ENCODE assay signal across 18 cellular contexts in the genomic region with DNA sequence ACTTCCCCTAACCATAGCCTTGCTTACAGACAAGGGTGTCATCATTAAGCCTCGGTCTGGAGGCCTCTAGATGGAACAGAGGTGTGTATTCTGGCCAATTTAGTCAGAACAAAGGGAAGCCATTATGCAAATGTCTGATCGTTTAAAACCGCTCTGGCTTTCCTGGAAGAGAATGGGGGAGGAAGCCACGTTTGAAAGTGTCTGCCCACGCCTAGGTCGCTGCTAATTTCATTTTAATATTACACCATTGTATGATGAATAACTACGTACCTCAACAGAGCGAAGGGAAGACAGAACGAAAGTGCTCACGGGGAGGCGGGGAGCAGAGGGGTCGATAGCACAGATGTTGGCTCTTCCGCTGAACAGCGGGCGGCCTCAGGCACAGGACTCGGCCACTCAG. TPM values are rescaled to one million over a fixed set of nuclear protein-coding genes. Genes with fewer than 3 reads are reported as not detected.
A peak's percentile ranks its signal among the peaks of the same experiment; 100 is the strongest.
DNase-seq lines count a peak whose midpoint lies in the region; ATAC-seq, FAIRE-seq and TF ChIP-seq lines count a peak whose summit lies in the region.
"Had no signal": no experiment of that assay in that cellular context is flagged by ENCODE, and none has a peak within 500 bp of the region (broad histone marks: within the 10 kb centered on the region; RNA-seq: fewer than 3 reads in every experiment).

No MANE protein-coding gene starts in this region.

- no peak overlapping the region for H3K18ac ChIP-seq in IMR-90 (ENCODE audit: low read depth, low read length)

- no peaks in the 10 kb centered on the region for H3K79me1 ChIP-seq in IMR-90 (ENCODE audit: low read depth in 1 of 2, low read length in 2 of 2)

- H3K27ac ChIP-seq in IMR-90 (ENCODE audit: insufficient read depth, low read length): no peak overlapping the region
- H3K27ac ChIP-seq in K562 (ENCODE audit: extremely low read depth, low read depth, low read length): no peak overlapping the region
- H3K27ac ChIP-seq in small intestine (ENCODE audit: low read depth in 1 of 2, low read length in 1 of 2): no peak overlapping the region
- H3K27ac ChIP-seq: A549, gastroesophageal sphincter, SJCRH30 had no signal

- H3K4me1 ChIP-seq in IMR-90 (ENCODE audit: control insufficient read depth, insufficient read depth, low read length): no peaks in the 10 kb centered on the region
- peaks cover 4 to 6% of the 10 kb centered on the region in 2 experiments; a peak in 3 of 5 replicates for H3K4me1 ChIP-seq in K562 (replicated peaks in 1 of 2; ENCODE audit: control insufficient read depth in 2 of 2, insufficient read depth in 2 of 2, low read length in 2 of 2)
- H3K4me1 ChIP-seq in small intestine (ENCODE audit: control insufficient read depth in 2 of 2, insufficient read depth in 1 of 2, low read depth in 1 of 2, low read length in 1 of 2): no peaks in the 10 kb centered on the region
- H3K4me1 ChIP-seq: A549, gastroesophageal sphincter, SJCRH30 had no signal

- H2BK15ac ChIP-seq in IMR-90 (ENCODE audit: low read depth, low read length): no peak overlapping the region

- BruUV-seq in IMR-90 (replicated peaks; lab: Mats Ljungman, UMichigan): no TSS peak
- no TSS peak for BruUV-seq in K562 (replicated peaks; lab: Mats Ljungman, UMichigan)

- TF ChIP-seq CTCF in IMR-90 (conservative IDR thresholded peaks at IDR 0.05; ENCODE audit: low read depth, low read length) (no peak), K562 (IDR thresholded peaks at IDR 0.05 in 2 of 3, conservative IDR thresholded peaks at IDR 0.05 in 1 of 3; ENCODE audit: insufficient read depth in 2 of 3, low read depth in 1 of 3, low read length in 3 of 3) (no peak)

- H3K9me3 ChIP-seq in IMR-90 (ENCODE audit: control insufficient read depth, insufficient read depth, low read length) (no peaks in the 10 kb centered on the region), K562 (replicated peaks; ENCODE audit: control insufficient read depth, insufficient read depth, low read depth, low read length) (no peaks in the 10 kb centered on the region), small intestine (ENCODE audit: control insufficient read depth, low read depth) (no peaks in the 10 kb centered on the region)
- H3K9me3 ChIP-seq: A549, gastroesophageal sphincter, SJCRH30 had no signal

- no peak overlapping the region for H3K4ac ChIP-seq in IMR-90 (ENCODE audit: low read depth, low read length)

- CTCF ChIA-PET in IMR-90 (lab: Yijun Ruan, JAX) (no interaction called here), K562 (lab: Yijun Ruan, JAX; ENCODE audit: low intra/inter-chr PET ratio) (no interaction called here)

- H4K20me1 ChIP-seq in IMR-90 (ENCODE audit: insufficient read depth, low read length): no peaks in the 10 kb centered on the region
- H4K20me1 ChIP-seq in K562 (replicated peaks; ENCODE audit: control insufficient read depth, insufficient read depth, low read length): no peaks in the 10 kb centered on the region

- no peak overlapping the region for H4K5ac ChIP-seq in IMR-90 (ENCODE audit: low read depth, low read length)

- H3K14ac ChIP-seq in IMR-90 (replicated peaks; ENCODE audit: low read depth, low read length): no peak overlapping the region

- no peaks in the 10 kb centered on the region for H3K79me2 ChIP-seq in K562 (ENCODE audit: control insufficient read depth, insufficient read depth, low read length)

- H3K9me1 ChIP-seq in IMR-90 (ENCODE audit: insufficient read depth, low read length) (no peaks in the 10 kb centered on the region), K562 (ENCODE audit: control insufficient read depth, insufficient read depth, low read length) (no peaks in the 10 kb centered on the region)

- no peaks in the 10 kb centered on the region for H3K27me3 ChIP-seq in IMR-90 (ENCODE audit: control insufficient read depth, insufficient read depth, low read length)
- peaks cover 0 to 2% of the 10 kb centered on the region in 2 experiments; a peak in 3 of 5 replicates for H3K27me3 ChIP-seq in K562 (ENCODE audit: control insufficient read depth in 2 of 2, insufficient read depth in 2 of 2, low read length in 2 of 2)
- H3K27me3 ChIP-seq in small intestine (ENCODE audit: control insufficient read depth in 2 of 2, insufficient read depth in 2 of 2, low read length in 2 of 2): no peaks in the 10 kb centered on the region

- H2AFZ ChIP-seq in IMR-90 (replicated peaks; ENCODE audit: low read length, poor library complexity) (peak overlapping the region; percentile 32), K562 (ENCODE audit: low read depth, low read length) (peak overlapping the region; percentile 46)

- H2BK20ac ChIP-seq in IMR-90 (ENCODE audit: low read depth, low read length): no peak overlapping the region

- TF ChIP-seq POLR2A in IMR-90 (IDR thresholded peaks at IDR 0.05; ENCODE audit: low read depth, low read length) (no peak), K562 (conservative IDR thresholded peaks at IDR 0.05) (no peak)

- no peak for TF ChIP-seq EP300 in K562 (IDR thresholded peaks at IDR 0.05; ENCODE audit: low read length)

- TF ChIP-seq RAD21 in IMR-90 (IDR thresholded peaks at IDR 0.05; ENCODE audit: low read length): no peak
- no peak for TF ChIP-seq RAD21 in K562 (CRISPR knock-in tag; conservative IDR thresholded peaks at IDR 0.05 in 1 of 2, IDR thresholded peaks at IDR 0.05 in 1 of 2)

- H3K4me2 ChIP-seq in IMR-90 (ENCODE audit: low read depth, low read length) (no peak overlapping the region), K562 (ENCODE audit: insufficient read depth, low read length) (no peak overlapping the region)
- H3K4me2 ChIP-seq: A549 had no signal

- H2AK5ac ChIP-seq in IMR-90 (ENCODE audit: low read depth, low read length): no peak overlapping the region

- no peak overlapping the region for H4K91ac ChIP-seq in IMR-90 (ENCODE audit: insufficient read depth, low read depth, low read length)

- H3K4me3 ChIP-seq in IMR-90 (ENCODE audit: insufficient read depth, low read depth, low read length): no peak overlapping the region
- no peak overlapping the region for H3K4me3 ChIP-seq in K562
- no peak overlapping the region for H3K4me3 ChIP-seq in small intestine (ENCODE audit: low read depth in 1 of 2, low read length in 2 of 2)
- H3K4me3 ChIP-seq: A549, gastroesophageal sphincter, SJCRH30 had no signal

- H3K23ac ChIP-seq in IMR-90 (ENCODE audit: low read depth, low read length): no peak overlapping the region

- no peak overlapping the region for H3K9ac ChIP-seq in IMR-90 (ENCODE audit: low read depth, low read length)
- no peak overlapping the region for H3K9ac ChIP-seq in K562 (ENCODE audit: insufficient read depth in 1 of 2, low read depth in 2 of 2, low read length in 2 of 2)

- intact Hi-C loops in IMR-90 (cut with micrococcal nuclease): no loop called here
- intact Hi-C loops in K562 (cut with micrococcal nuclease): no loop called here

- no peak overlapping the region for H2BK120ac ChIP-seq in IMR-90 (ENCODE audit: low read depth, low read length)

- H2BK5ac ChIP-seq in IMR-90 (ENCODE audit: low read depth, low read length, poor library complexity, severe bottlenecking): no peak overlapping the region

- FAIRE-seq in K562 (lab: Jason Lieb, UNC): no peak
- no peak for FAIRE-seq in small intestine (lab: Jason Lieb, UNC)
- FAIRE-seq: A549 had no signal

- ATAC-seq in IMR-90 (ENCODE audit: low read depth): no peak
- no peak for ATAC-seq in K562
- ATAC-seq: A549, gastroesophageal sphincter, HCT116 had no signal

- in situ Hi-C loops in IMR-90 (cut with MboI; ENCODE audit: low sequenced_read_pairs) (no loop called here), K562 (cut with MboI) (no loop called here)

- no peak overlapping the region for H2AK9ac ChIP-seq in IMR-90 (replicated peaks; ENCODE audit: low read depth, low read length, poor library complexity)

- H3K56ac ChIP-seq in IMR-90 (ENCODE audit: extremely low read depth, insufficient read depth, low read length): no peak overlapping the region

- 72% methylated on average over 4 of the region's 16 CpGs; no CpG with 5 or more reads in 1 of the 2 experiments for WGBS in IMR-90 (ENCODE audit: extremely low coverage in 2 of 2, insufficient read length in 1 of 2), 2 experiments
- 38% methylated on average over 16 of the region's 16 CpGs for WGBS in K562 (ENCODE audit: insufficient coverage, low coverage, missing lambda C conversion rate)
- 53 to 67% (median 67%) methylated on average over 16 of the region's 16 CpGs for WGBS in small intestine, 3 donors

- H3K36me3 ChIP-seq in IMR-90 (ENCODE audit: control insufficient read depth, insufficient read depth, low read length): no peaks in the 10 kb centered on the region
- H3K36me3 ChIP-seq in K562 (ENCODE audit: control insufficient read depth, insufficient read depth, low read length): no peaks in the 10 kb centered on the region
- H3K36me3 ChIP-seq in small intestine (ENCODE audit: control insufficient read depth in 2 of 2, insufficient read depth in 2 of 2, low read length in 2 of 2): no peaks in the 10 kb centered on the region
- H3K36me3 ChIP-seq: gastroesophageal sphincter, SJCRH30 had no signal

- POLR2A ChIA-PET in IMR-90 (lab: Charles Lee; ENCODE audit: unreplicated experiment) (no interaction called here), K562 (lab: Yijun Ruan, JAX) (no interaction called here)

- peak; percentile 4 to 10 for DNase-seq in activated CD4-positive, alpha-beta T cell treated with anti-CD3 and anti-CD28 coated beads for 24 hours (ENCODE audit: low read depth in 2 of 2)
- DNase-seq in activated CD4-positive, alpha-beta T cell treated with anti-CD3 and anti-CD28 coated beads for 1 hour: no peak
- no peak for DNase-seq in IMR-90
- DNase-seq in K562 (ENCODE audit: extremely low read depth in 1 of 4, low spot score in 3 of 4): no peak
- DNase-seq in stimulated activated CD4-positive, alpha-beta T cell treated with anti-CD3 and anti-CD28 coated beads, Interleukin-2, amount 100 ng/mL, for 4 hours (ENCODE audit: low read depth): peak; percentile 9
- DNase-seq in NCI-H2081 treated with DMSO at 0.1 percent for 48 hours (lab: John Stamatoyannopoulos, UW): no peak
- no peak for DNase-seq in GOT3 (lab: John Stamatoyannopoulos, UW)
- DNase-seq in small intestine: no peak
- DNase-seq: immature natural killer cell, retina, SJCRH30 had no signal

- no peak overlapping the region for H4K8ac ChIP-seq in IMR-90 (ENCODE audit: low read depth in 2 of 2, low read length in 2 of 2)

- dilution Hi-C loops in IMR-90 (cut with HindIII; ENCODE audit: low sequenced_read_pairs, unreplicated experiment): no loop called here

RNA-seq across cellular contexts. Expression of gene CSF3R, which starts 41.1 kb away (rescaled TPM):
- not detected in 2 replicates for total RNA-seq in IMR-90 (2012; rRNA removed)
- not detected in 2 replicates for polyA plus RNA-seq in IMR-90 (2012; rRNA removed)
- not detected in 2 replicates for polyA plus RNA-seq in IMR-90 (2012; cell fraction: cytosol; rRNA removed)
- not detected in 2 replicates for polyA plus RNA-seq in IMR-90 (2012; cell fraction: nucleus; rRNA removed; ENCODE audit: low replicate concordance)
- total RNA-seq in K562 (2011; cell fraction: chromatin; rRNA removed; ENCODE audit: low replicate concordance): 2.6 and 2.7 TPM in 2 replicates
- 1.5 and 2.0 TPM in 2 replicates for total RNA-seq in K562 (2011; cell fraction: nucleolus; rRNA removed)
- total RNA-seq in K562 (2011; cell fraction: nucleoplasm; rRNA removed): 0.95 and 1.7 TPM in 2 replicates
- 0.32 and 0.78 TPM in 2 replicates for total RNA-seq in K562 (2014; rRNA removed)
- 0.03 and 0.22 TPM in 2 replicates for total RNA-seq in K562 (2014; rRNA removed; fragmentation: Illumina TruSeq; extraction: Trizol)
- total RNA-seq in K562 (2015; rRNA removed; fragmentation: Illumina TruSeq; extraction: Trizol): 0.54 and 0.79 TPM in 2 replicates
- total RNA-seq in K562 (2021): 0.25 and 0.71 TPM in 2 replicates
- 0.21 and 0.57 TPM in 2 replicates for polyA plus RNA-seq in K562 (2011; rRNA removed)
- 0.18 and 0.35 TPM in 2 replicates for polyA plus RNA-seq in K562 (2011; cell fraction: cytosol; rRNA removed)
- 1.3 and 1.6 TPM in 2 replicates for polyA plus RNA-seq in K562 (2011; cell fraction: nucleus; rRNA removed)
- polyA plus RNA-seq in K562 (2012): 0.92 and 13.0 TPM in 2 replicates
- 0.40 and 0.48 TPM in 2 replicates for polyA plus RNA-seq in K562 (2014; fragmentation: Illumina TruSeq; extraction: Trizol)
- under 1 TPM in 1 of 2 experiments, not detected in 1; 0.21 TPM for polyA plus RNA-seq in K562 (2014; fragmentation: Nextera tagmentation; extraction: Ambion mirVana)
- polyA plus RNA-seq in K562 (2014; rRNA removed): 0.50 and 0.86 TPM in 2 replicates
- polyA minus RNA-seq in K562 (2011; rRNA and poly(A)+ RNA removed): 0.25 and 0.36 TPM in 2 replicates
- not detected in 2 replicates for polyA minus RNA-seq in K562 (2011; cell fraction: cytosol; rRNA and poly(A)+ RNA removed)
- polyA minus RNA-seq in K562 (2011; cell fraction: nucleus; rRNA and poly(A)+ RNA removed): 0.78 and 1.3 TPM in 2 replicates
- 1 to 10 TPM; 1.4 to 5.1 (median 2.4) TPM for polyA plus RNA-seq in small intestine
- total RNA-seq: chondrocyte, G401, lung microvascular endothelial cell, SJCRH30 had no signal
- polyA plus RNA-seq: A549, neural cell had no signal

RNA-seq across cellular contexts. Expression of gene MRPS15, which starts 59.7 kb away (rescaled TPM):
- total RNA-seq in IMR-90 (2012; rRNA removed) (46.1 and 64.7 TPM in 2 replicates), K562 (2014; rRNA removed) (209 and 251 TPM in 2 replicates), K562 (2014; rRNA removed; fragmentation: Illumina TruSeq; extraction: Trizol) (156 and 166 TPM in 2 replicates), K562 (2015; rRNA removed; fragmentation: Illumina TruSeq; extraction: Trizol) (148 and 156 TPM in 2 replicates), K562 (2021) (144 and 164 TPM in 2 replicates)
- polyA plus RNA-seq in IMR-90 (2012; rRNA removed) (66.0 and 77.9 TPM in 2 replicates), K562 (2011; rRNA removed) (119 and 149 TPM in 2 replicates), K562 (2014; fragmentation: Illumina TruSeq; extraction: Trizol) (223 and 237 TPM in 2 replicates), K562 (2014; fragmentation: Nextera tagmentation; extraction: Ambion mirVana) (100 to 1,000 TPM in 1 of 2 experiments, 10 to 100 TPM in 1; 62.9 to 107 TPM), K562 (2014; rRNA removed) (250 and 286 TPM in 2 replicates), small intestine (100 to 1,000 TPM; 102 to 122 (median 116) TPM)
- 50.4 and 62.7 TPM in 2 replicates for polyA plus RNA-seq in IMR-90 (2012; cell fraction: cytosol; rRNA removed)
- polyA plus RNA-seq in IMR-90 (2012; cell fraction: nucleus; rRNA removed; ENCODE audit: low replicate concordance): 17.4 and 42.5 TPM in 2 replicates
- total RNA-seq in K562 (2011; cell fraction: chromatin; rRNA removed; ENCODE audit: low replicate concordance): 49.1 and 50.5 TPM in 2 replicates
- 46.1 and 55.5 TPM in 2 replicates for total RNA-seq in K562 (2011; cell fraction: nucleolus; rRNA removed)
- total RNA-seq in K562 (2011; cell fraction: nucleoplasm; rRNA removed): 59.8 and 81.0 TPM in 2 replicates
- polyA plus RNA-seq in K562 (2011; cell fraction: cytosol; rRNA removed): 89.3 and 95.0 TPM in 2 replicates
- polyA plus RNA-seq in K562 (2011; cell fraction: nucleus; rRNA removed): 47.9 and 56.5 TPM in 2 replicates
- 112 and 119 TPM in 2 replicates for polyA plus RNA-seq in K562 (2012)
- 79.2 and 97.3 TPM in 2 replicates for polyA minus RNA-seq in K562 (2011; rRNA and poly(A)+ RNA removed)
- 31.1 and 33.4 TPM in 2 replicates for polyA minus RNA-seq in K562 (2011; cell fraction: cytosol; rRNA and poly(A)+ RNA removed)
- polyA minus RNA-seq in K562 (2011; cell fraction: nucleus; rRNA and poly(A)+ RNA removed): 15.9 and 31.7 TPM in 2 replicates

Comparison
In these comparisons a context has a peak if more than half of its experiments do, and no peak if none do; other contexts are left out.
1. DNase-seq: peak in activated CD4-positive, alpha-beta T cell treated with anti-CD3 and anti-CD28 coated beads for 24 hours (2 of 2) and stimulated activated CD4-positive, alpha-beta T cell treated with anti-CD3 and anti-CD28 coated beads, Interleukin-2, amount 100 ng/mL, for 4 hours (single experiment); none in activated CD4-positive, alpha-beta T cell treated with anti-CD3 and anti-CD28 coated beads for 1 hour (single experiment), IMR-90 (single experiment), K562 (0 of 4), NCI-H2081 treated with DMSO at 0.1 percent for 48 hours (single experiment), GOT3 (single experiment) and small intestine (single experiment).